ENCODE assay signal across 8 cellular contexts in the genomic region with DNA sequence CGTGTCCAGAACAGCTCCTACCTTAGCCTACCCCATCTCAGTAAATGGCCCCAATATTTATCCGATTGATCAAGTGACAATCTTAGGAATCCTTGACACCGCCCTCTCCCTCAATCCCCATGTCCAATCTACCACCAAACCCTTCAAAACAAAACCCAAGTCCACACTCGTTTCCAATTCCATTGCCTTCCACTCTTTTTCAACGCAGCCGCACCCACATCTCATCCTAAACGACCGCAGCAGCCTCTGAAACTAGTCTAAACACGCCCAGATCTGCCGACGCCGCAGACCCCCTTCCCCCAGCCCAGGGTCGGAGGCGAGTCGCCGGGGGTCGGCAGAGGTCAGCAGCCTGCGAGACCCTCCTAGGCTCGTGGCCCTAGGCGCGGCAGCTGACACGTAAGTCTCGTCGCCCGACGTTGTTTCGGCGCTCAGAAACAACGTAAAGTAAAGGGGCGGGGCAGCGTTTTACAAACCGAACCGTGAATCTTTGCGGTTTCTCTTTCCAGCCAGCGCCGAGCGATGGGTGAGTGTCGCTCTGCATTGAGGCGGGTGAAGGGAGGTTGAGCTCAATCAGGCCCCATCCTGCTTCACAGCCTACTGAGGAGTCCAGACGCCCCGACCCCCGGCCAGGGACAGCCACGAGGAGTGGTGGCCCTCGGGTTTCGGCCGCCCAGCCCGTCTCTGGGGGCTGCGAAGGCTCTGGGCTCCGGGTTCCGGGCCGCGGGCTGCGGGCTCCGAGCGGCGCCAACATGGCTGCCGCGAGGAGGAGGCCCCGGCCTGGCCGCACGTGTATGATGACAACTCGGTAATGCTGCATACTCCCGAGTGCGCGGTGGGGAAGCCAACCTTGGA. TPM values are rescaled to one million over a fixed set of nuclear protein-coding genes. Genes with fewer than 3 reads are reported as not detected.
DNase-seq lines count a peak whose midpoint lies in the region; TF ChIP-seq lines count a peak whose summit lies in the region.

A gene (plus strand): TSS at position 463 of the 852 bp plus-strand sequence. CDS start 57 bp downstream, at position 520.

- intact Hi-C loops in activated naive CD4-positive, alpha-beta T cell treated with anti-CD3 and anti-CD28 coated beads for 36 hours (cut with micrococcal nuclease) = loop anchor here (1.0 kb wide), 5 partner anchors 9 to 211 kb away; a partner anchor contains a TSS

- peak; percentile 62 for DNase-seq in GM04503 (ENCODE audit: low read depth)
- DNase-seq in HEK293T (ENCODE audit: extremely low spot score) = peak; percentile 84
- peak; percentile 92 for DNase-seq in MV-4-11 (lab: John Stamatoyannopoulos, UW)
- peak; percentile 93 for DNase-seq in SK-N-DZ (ENCODE audit: low spot score)
- DNase-seq in activated naive CD4-positive, alpha-beta T cell treated with anti-CD3 and anti-CD28 coated beads for 36 hours = peak; percentile 94
- DNase-seq in germinal center (ENCODE audit: low spot score) = peak; percentile 80
- DNase-seq in non-pigmented ciliary epithelial cell (ENCODE audit: low read depth) = peak; percentile 67
- DNase-seq in substantia nigra (lab: John Stamatoyannopoulos, UW) = peak; percentile 35 to 95 (median 85)

- peak within 1 kb of the TSS; percentile 95 for H3K27ac ChIP-seq in substantia nigra (ENCODE audit: low read depth, low read length, poor library complexity, severe bottlenecking)

- H3K4me3 Mint-ChIP-seq in activated naive CD4-positive, alpha-beta T cell treated with anti-CD3 and anti-CD28 coated beads for 36 hours = peak within 1 kb of the TSS; percentile 95

- H3K27me3 Mint-ChIP-seq in activated naive CD4-positive, alpha-beta T cell treated with anti-CD3 and anti-CD28 coated beads for 36 hours (ENCODE audit: low read depth) = no peaks in the 10 kb centered on the region

- peaks cover 32% of the 10 kb centered on the region for H3K4me1 Mint-ChIP-seq in activated naive CD4-positive, alpha-beta T cell treated with anti-CD3 and anti-CD28 coated beads for 36 hours (ENCODE audit: low read depth)

- CTCF ChIA-PET in HEK293T (lab: Yijun Ruan, JAX) = interaction anchor here (0.6 kb wide), 1 partner anchor 34 kb away, joined by 3 read pairs; no protein-coding TSS in a partner anchor
- CTCF ChIA-PET in activated naive CD4-positive, alpha-beta T cell treated with anti-CD3 and anti-CD28 coated beads for 36 hours (lab: Charles Lee) = interaction anchor here (0.6 to 4.3 kb wide), 8 partner anchors 10 to 79 kb away, joined by 3 to 28 read pairs (median 4); a partner anchor contains a TSS

- H3K27ac Mint-ChIP-seq in activated naive CD4-positive, alpha-beta T cell treated with anti-CD3 and anti-CD28 coated beads for 36 hours = peak within 1 kb of the TSS; percentile 92

- no peaks in the 10 kb centered on the region for H3K9me3 Mint-ChIP-seq in activated naive CD4-positive, alpha-beta T cell treated with anti-CD3 and anti-CD28 coated beads for 36 hours

- POLR2A ChIA-PET in HEK293T (lab: Yijun Ruan, JAX) = interaction anchor here (0.5 to 3.1 kb wide), 50 partner anchors 9 to 724 kb away, joined by 3 to 52 read pairs (median 6); a partner anchor contains a TSS

- peaks cover 52% of the 10 kb centered on the region for H3K36me3 Mint-ChIP-seq in activated naive CD4-positive, alpha-beta T cell treated with anti-CD3 and anti-CD28 coated beads for 36 hours (ENCODE audit: low read depth)

TF ChIP-seq in HEK293T, 16 proteins besides CTCF, POLR2A, EP300 and RAD21:
- TF ChIP-seq LEF1 (IDR thresholded peaks at IDR 0.05; ENCODE audit: borderline replicate concordance) (no peak; the same call in 1 of the 2 replicates), FOXM1 (IDR thresholded peaks at IDR 0.05; ENCODE audit: borderline replicate concordance) (peak; percentile 69), ARNT (IDR thresholded peaks at IDR 0.05) (no peak), ZNF384 (IDR thresholded peaks at IDR 0.05) (no peak), SP1 (IDR thresholded peaks at IDR 0.05) (no peak), SUZ12 (IDR thresholded peaks at IDR 0.05) (no peak), FOXK2 (IDR thresholded peaks at IDR 0.05) (no peak), L3MBTL2 (conservative IDR thresholded peaks at IDR 0.05) (peak; percentile 89), TARDBP (IDR thresholded peaks at IDR 0.05) (no peak), HDGF (IDR thresholded peaks at IDR 0.05; ENCODE audit: borderline replicate concordance) (no peak), BHLHE40 (IDR thresholded peaks at IDR 0.05; ENCODE audit: borderline replicate concordance) (no peak), ELF4 (IDR thresholded peaks at IDR 0.05) (peak; percentile 82), CTBP1 (IDR thresholded peaks at IDR 0.05; ENCODE audit: borderline replicate concordance) (no peak; the same call in 1 of the 2 replicates), NFRKB (IDR thresholded peaks at IDR 0.05) (peak; percentile 71), FOXA1 (IDR thresholded peaks at IDR 0.05) (no peak)
- TF ChIP-seq, protein P1, sequence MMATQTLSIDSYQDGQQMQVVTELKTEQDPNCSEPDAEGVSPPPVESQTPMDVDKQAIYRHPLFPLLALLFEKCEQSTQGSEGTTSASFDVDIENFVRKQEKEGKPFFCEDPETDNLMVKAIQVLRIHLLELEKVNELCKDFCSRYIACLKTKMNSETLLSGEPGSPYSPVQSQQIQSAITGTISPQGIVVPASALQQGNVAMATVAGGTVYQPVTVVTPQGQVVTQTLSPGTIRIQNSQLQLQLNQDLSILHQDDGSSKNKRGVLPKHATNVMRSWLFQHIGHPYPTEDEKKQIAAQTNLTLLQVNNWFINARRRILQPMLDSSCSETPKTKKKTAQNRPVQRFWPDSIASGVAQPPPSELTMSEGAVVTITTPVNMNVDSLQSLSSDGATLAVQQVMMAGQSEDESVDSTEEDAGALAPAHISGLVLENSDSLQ (IDR thresholded peaks at IDR 0.05) = no peak

RNA-seq across cellular contexts. Expression of the gene that starts here (rescaled TPM):
- polyA plus RNA-seq in SK-N-DZ (2014; cell fraction: cytosol; rRNA removed) = 3,012 and 3,932 TPM in 2 replicates
- polyA plus RNA-seq in SK-N-DZ (2014; cell fraction: nucleus; rRNA removed) = 1,727 and 2,442 TPM in 2 replicates
- 1,000 to 10,000 TPM; 3,619 to 3,772 TPM for total RNA-seq in activated naive CD4-positive, alpha-beta T cell treated with anti-CD3 and anti-CD28 coated beads for 36 hours

Comparison
In these comparisons a context has a peak if more than half of its experiments do, and no peak if none do; other contexts are left out.
1. Peak in every context shown above with its lines: DNase-seq and H3K27ac ChIP-seq.